In the genomic region with DNA sequence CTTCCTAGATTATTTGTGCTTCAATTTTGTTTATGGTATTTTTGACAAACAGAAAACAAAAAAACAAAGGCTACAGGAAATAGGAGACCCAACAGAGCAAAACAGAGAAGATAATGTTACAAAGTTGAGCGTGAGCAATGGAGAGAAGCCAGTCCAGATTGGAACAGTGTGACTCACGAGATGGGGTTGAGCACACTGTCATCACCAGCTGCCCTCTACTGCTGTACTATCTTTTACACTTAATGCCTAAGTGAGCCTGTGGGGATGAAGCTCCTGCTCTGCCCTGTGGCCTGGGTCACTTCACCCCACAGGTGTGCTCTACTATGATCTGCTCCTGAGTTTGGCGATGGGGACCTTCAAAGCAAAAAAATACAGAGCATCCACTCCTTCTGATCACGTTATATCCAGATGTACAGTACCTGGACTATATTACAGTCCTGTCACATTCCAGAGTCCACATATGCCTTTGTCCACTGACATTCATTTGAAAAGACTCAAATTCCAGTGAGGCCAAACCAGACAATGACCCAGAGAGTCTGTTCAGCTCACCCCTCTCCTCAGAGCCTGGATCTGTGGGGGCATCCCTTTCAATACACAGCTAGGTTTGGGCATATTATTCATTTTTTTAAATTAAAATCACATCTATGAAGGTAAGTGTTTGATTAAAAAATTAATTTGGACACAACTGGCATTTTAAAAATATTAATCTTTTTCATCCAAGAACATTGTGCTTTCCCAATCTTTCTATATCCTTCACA, we compare ENCODE assay signal across 1 cellular context.
TF ChIP-seq lines count a peak whose summit lies in the region.

No MANE protein-coding gene starts in this region.

TF ChIP-seq in GM12878, 131 proteins besides CTCF, POLR2A, EP300 and RAD21:
- TF ChIP-seq ZNF687 (IDR thresholded peaks at IDR 0.05) = no peak
- TF ChIP-seq CHD2 (IDR thresholded peaks at IDR 0.05; ENCODE audit: borderline replicate concordance, low read depth, low read length) = no peak
- no peak for TF ChIP-seq KDM1A (IDR thresholded peaks at IDR 0.05; ENCODE audit: borderline replicate concordance)
- no peak for TF ChIP-seq RB1 (IDR thresholded peaks at IDR 0.05; ENCODE audit: borderline replicate concordance)
- TF ChIP-seq POLR2AphosphoS5 (IDR thresholded peaks at IDR 0.05; ENCODE audit: low read length) = no peak
- no peak for TF ChIP-seq ZBTB4 (CRISPR knock-in tag; IDR thresholded peaks at IDR 0.05)
- TF ChIP-seq CBFB (IDR thresholded peaks at IDR 0.05; ENCODE audit: low read depth) = no peak
- no peak for TF ChIP-seq RBBP5 (conservative IDR thresholded peaks at IDR 0.05)
- no peak for TF ChIP-seq YY1 (IDR thresholded peaks at IDR 0.05; ENCODE audit: low read depth, low read length)
- TF ChIP-seq SRF (IDR thresholded peaks at IDR 0.05; ENCODE audit: low read depth in 2 of 2, low read length in 2 of 2) = no peak
- no peak for TF ChIP-seq HDGF (IDR thresholded peaks at IDR 0.05)
- TF ChIP-seq PML (IDR thresholded peaks at IDR 0.05; ENCODE audit: low read length) = no peak
- TF ChIP-seq BRCA1 (IDR thresholded peaks at IDR 0.05; ENCODE audit: low read depth, low read length) = no peak
- no peak for TF ChIP-seq SREBF2 (IDR thresholded peaks at IDR 0.05; ENCODE audit: low read length)
- TF ChIP-seq, protein P1, sequence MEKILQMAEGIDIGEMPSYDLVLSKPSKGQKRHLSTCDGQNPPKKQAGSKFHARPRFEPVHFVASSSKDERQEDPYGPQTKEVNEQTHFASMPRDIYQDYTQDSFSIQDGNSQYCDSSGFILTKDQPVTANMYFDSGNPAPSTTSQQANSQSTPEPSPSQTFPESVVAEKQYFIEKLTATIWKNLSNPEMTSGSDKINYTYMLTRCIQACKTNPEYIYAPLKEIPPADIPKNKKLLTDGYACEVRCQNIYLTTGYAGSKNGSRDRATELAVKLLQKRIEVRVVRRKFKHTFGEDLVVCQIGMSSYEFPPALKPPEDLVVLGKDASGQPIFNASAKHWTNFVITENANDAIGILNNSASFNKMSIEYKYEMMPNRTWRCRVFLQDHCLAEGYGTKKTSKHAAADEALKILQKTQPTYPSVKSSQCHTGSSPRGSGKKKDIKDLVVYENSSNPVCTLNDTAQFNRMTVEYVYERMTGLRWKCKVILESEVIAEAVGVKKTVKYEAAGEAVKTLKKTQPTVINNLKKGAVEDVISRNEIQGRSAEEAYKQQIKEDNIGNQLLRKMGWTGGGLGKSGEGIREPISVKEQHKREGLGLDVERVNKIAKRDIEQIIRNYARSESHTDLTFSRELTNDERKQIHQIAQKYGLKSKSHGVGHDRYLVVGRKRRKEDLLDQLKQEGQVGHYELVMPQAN (conservative IDR thresholded peaks at IDR 0.05) = no peak
- TF ChIP-seq SIX5 (IDR thresholded peaks at IDR 0.05; ENCODE audit: low read depth, low read length, severe bottlenecking) = no peak
- no peak for TF ChIP-seq ZNF384 (IDR thresholded peaks at IDR 0.05; ENCODE audit: borderline replicate concordance, low read depth, low read length)
- no peak for TF ChIP-seq TAF1 (IDR thresholded peaks at IDR 0.05; ENCODE audit: borderline replicate concordance, low read depth, low read length)
- TF ChIP-seq CREM (IDR thresholded peaks at IDR 0.05; ENCODE audit: low read depth) = no peak
